ENCODE assay signal across 1 cellular context in genomic region chr5:27473300-27474053, GRCh38.
TF ChIP-seq lines count a peak whose summit lies in the region.

No MANE protein-coding gene starts in this region.

TF ChIP-seq in GM12878, 131 proteins besides CTCF, POLR2A, EP300 and RAD21 (continued from another document):
- TF ChIP-seq ZBTB11 (CRISPR knock-in tag; IDR thresholded peaks at IDR 0.05): no peak
TF ChIP-seq in GM12878: peak in this region for 1.
